In the genomic region with DNA sequence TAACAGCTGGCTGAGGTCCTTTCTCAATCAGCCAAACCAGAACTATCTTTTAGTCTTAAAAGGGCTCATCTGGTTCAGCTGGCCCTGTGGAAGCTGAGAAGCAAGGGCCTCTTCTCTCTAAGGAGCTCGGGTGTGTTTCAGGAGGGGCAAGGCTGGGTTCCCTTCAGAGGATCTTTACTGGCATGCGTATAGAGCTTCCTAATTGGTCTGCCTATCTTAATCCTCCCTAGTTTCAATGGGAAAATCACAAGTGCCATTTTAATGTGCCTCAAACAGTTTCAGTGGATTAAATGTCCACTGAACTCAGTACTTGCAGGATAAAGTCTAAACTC, we compare ENCODE assay signal across 11 cellular contexts.
DNase-seq lines count a peak whose midpoint lies in the region; ATAC-seq and TF ChIP-seq lines count a peak whose summit lies in the region.
"Had no signal": no experiment of that assay in that cellular context is flagged by ENCODE, and none has a peak within 500 bp of the region (broad histone marks: within the 10 kb centered on the region; RNA-seq: fewer than 3 reads in every experiment).

No MANE protein-coding gene starts in this region.

- no peak overlapping the region for H4K91ac ChIP-seq in neuronal stem cell (ENCODE audit: low read depth, low read length, poor library complexity)

- no peaks in the 10 kb centered on the region for H3K27me3 Mint-ChIP-seq in endodermal cell (ENCODE audit: insufficient read depth)
- H3K27me3 Mint-ChIP-seq in mesothelial cell of epicardium (ENCODE audit: low read depth), result no peaks in the 10 kb centered on the region
- peaks cover 5% of the 10 kb centered on the region for H3K27me3 Mint-ChIP-seq in activated CD4-positive, alpha-beta memory T cell treated with anti-CD3 and anti-CD28 coated beads for 36 hours

- H3K23ac ChIP-seq in neuronal stem cell (ENCODE audit: low read depth, low read length, poor library complexity), result no peak overlapping the region

- intact Hi-C loops in Right ventricle myocardium inferior (cut with DNase I), result no loop called here
- intact Hi-C loops in activated CD4-positive, alpha-beta memory T cell treated with anti-CD3 and anti-CD28 coated beads for 36 hours (cut with micrococcal nuclease), result no loop called here

- TF ChIP-seq CTCF in cardiac muscle cell (IDR thresholded peaks at IDR 0.05; ENCODE audit: low read depth, low read length) (no peak), endodermal cell (conservative IDR thresholded peaks at IDR 0.05) (no peak), mesothelial cell of epicardium (IDR thresholded peaks at IDR 0.05; ENCODE audit: unreplicated experiment) (no peak)

- peaks cover 22% of the 10 kb centered on the region for H3K4me1 Mint-ChIP-seq in endodermal cell
- H3K4me1 Mint-ChIP-seq in mesothelial cell of epicardium, result peaks cover 4% of the 10 kb centered on the region
- H3K4me1 Mint-ChIP-seq in activated CD4-positive, alpha-beta memory T cell treated with anti-CD3 and anti-CD28 coated beads for 36 hours (ENCODE audit: low read depth), result peaks cover 6% of the 10 kb centered on the region

- no peak overlapping the region for H3K4me3 ChIP-seq in cardiac muscle cell
- no peak overlapping the region for H3K4me3 ChIP-seq in endodermal cell (ENCODE audit: low read length)
- no peak overlapping the region for H3K4me3 ChIP-seq in neuronal stem cell (ENCODE audit: low read length in 2 of 2)

- H3K4me2 ChIP-seq in neuronal stem cell (ENCODE audit: insufficient read depth, low read length, poor library complexity, severe bottlenecking), result no peak overlapping the region

- CTCF ChIA-PET in activated CD4-positive, alpha-beta memory T cell treated with anti-CD3 and anti-CD28 coated beads for 36 hours (lab: Charles Lee), result no interaction called here

- POLR2A ChIA-PET in activated CD4-positive, alpha-beta memory T cell treated with anti-CD3 and anti-CD28 coated beads for 36 hours (lab: Charles Lee), result no interaction called here

- H3K27ac ChIP-seq in cardiac muscle cell (peak overlapping the region; percentile 58), endodermal cell (ENCODE audit: low read depth, low read length) (no peak overlapping the region), neuronal stem cell (replicated peaks; ENCODE audit: low read length) (peak overlapping the region; percentile 76)

- H3K9me3 ChIP-seq in cardiac muscle cell (ENCODE audit: low read depth) (no peaks in the 10 kb centered on the region), endodermal cell (ENCODE audit: control insufficient read depth, low read length) (no peaks in the 10 kb centered on the region), neuronal stem cell (replicated peaks in 1 of 2; ENCODE audit: control insufficient read depth in 2 of 2, insufficient read depth in 1 of 2, low read depth in 1 of 2, low read length in 2 of 2) (no peaks in the 10 kb centered on the region)

- H2BK5ac ChIP-seq in neuronal stem cell (ENCODE audit: low read length), result no peak overlapping the region

- no peak overlapping the region for H3K4ac ChIP-seq in neuronal stem cell (ENCODE audit: low read length)

- 69 to 90% methylated on average over 2 of the region's 2 CpGs for WGBS in endodermal cell (ENCODE audit: insufficient coverage in 1 of 2, insufficient read length in 1 of 2), 2 experiments
- no CpG with 5 or more reads among the region's 2 CpGs for WGBS in neuronal stem cell (ENCODE audit: extremely low coverage in 2 of 2, insufficient read length in 2 of 2, insufficient replicate concordance in 1 of 2), 2 donors

- no peak overlapping the region for H2BK12ac ChIP-seq in neuronal stem cell (ENCODE audit: low read length)

- no peak overlapping the region for H2AK5ac ChIP-seq in neuronal stem cell (ENCODE audit: low read depth, low read length)

- no peak overlapping the region for H2BK15ac ChIP-seq in neuronal stem cell (ENCODE audit: low read length)

- H4K8ac ChIP-seq in neuronal stem cell (ENCODE audit: low read depth, low read length), result no peak overlapping the region

- H3K4me1 ChIP-seq in cardiac muscle cell (ENCODE audit: low read depth) (no peaks in the 10 kb centered on the region), endodermal cell (ENCODE audit: control insufficient read depth, insufficient read depth, low read length) (peaks cover 11% of the 10 kb centered on the region), neuronal stem cell (ENCODE audit: control insufficient read depth in 2 of 2, insufficient read depth in 1 of 2, low read depth in 1 of 2, low read length in 2 of 2) (peaks cover 9 to 11% of the 10 kb centered on the region in 2 donors)

- no peak overlapping the region for H3K14ac ChIP-seq in neuronal stem cell (ENCODE audit: low read length)

- H3K4me3 Mint-ChIP-seq in endodermal cell, result no peak overlapping the region
- no peak overlapping the region for H3K4me3 Mint-ChIP-seq in mesothelial cell of epicardium
- H3K4me3 Mint-ChIP-seq in activated CD4-positive, alpha-beta memory T cell treated with anti-CD3 and anti-CD28 coated beads for 36 hours, result no peak overlapping the region
- H3K4me3 Mint-ChIP-seq: T-helper 2 cell treated with Interferon-gamma antibody and Interleukin-4, amounts not matched to agents 5 μg/mL and 100 μg/mL, for 36 hours had no signal

- no peak overlapping the region for H3K9ac ChIP-seq in endodermal cell (ENCODE audit: extremely low read depth, low read length, poor library complexity, severe bottlenecking)
- H3K9ac ChIP-seq in neuronal stem cell (ENCODE audit: low read depth, low read length, poor library complexity), result no peak overlapping the region

- H3K27me3 ChIP-seq in cardiac muscle cell (no peaks in the 10 kb centered on the region), endodermal cell (ENCODE audit: control insufficient read depth, insufficient read depth, low read length, poor library complexity, severe bottlenecking) (no peaks in the 10 kb centered on the region), neuronal stem cell (ENCODE audit: control insufficient read depth in 3 of 3, insufficient read depth in 3 of 3, low read depth in 1 of 3, low read length in 3 of 3) (no peaks in the 10 kb centered on the region)

- no peak overlapping the region for H2BK120ac ChIP-seq in neuronal stem cell (ENCODE audit: low read depth, low read length)

- H3K36me3 ChIP-seq in cardiac muscle cell (peaks cover 44% of the 10 kb centered on the region), endodermal cell (ENCODE audit: control insufficient read depth, insufficient read depth, low read length) (peaks cover 81% of the 10 kb centered on the region), neuronal stem cell (replicated peaks in 1 of 2; ENCODE audit: control insufficient read depth in 2 of 2, insufficient read depth in 2 of 2, low read length in 2 of 2) (peaks cover 8 to 98% of the 10 kb centered on the region in 2 donors)

- no peaks in the 10 kb centered on the region for H3K9me3 Mint-ChIP-seq in endodermal cell
- no peaks in the 10 kb centered on the region for H3K9me3 Mint-ChIP-seq in mesothelial cell of epicardium
- no peaks in the 10 kb centered on the region for H3K9me3 Mint-ChIP-seq in activated CD4-positive, alpha-beta memory T cell treated with anti-CD3 and anti-CD28 coated beads for 36 hours
- H3K9me3 Mint-ChIP-seq: T-helper 2 cell treated with Interferon-gamma antibody and Interleukin-4, amounts not matched to agents 5 μg/mL and 100 μg/mL, for 36 hours had no signal

- H3K18ac ChIP-seq in neuronal stem cell (ENCODE audit: low read length), result no peak overlapping the region

- DNase-seq in cardiac muscle cell (ENCODE audit: low read depth in 1 of 2, low spot score in 1 of 2) (no peak), Right ventricle myocardium inferior (ENCODE audit: missing footprints) (no peak), endodermal cell (no peak), neuronal stem cell (ENCODE audit: low spot score) (no peak), mesothelial cell of epicardium (ENCODE audit: low spot score in 2 of 2, unreplicated experiment in 2 of 2) (no peak), NCI-H2227 treated with DMSO at 0.1 percent for 48 hours (lab: John Stamatoyannopoulos, UW) (no peak)
- DNase-seq in activated CD4-positive, alpha-beta memory T cell treated with anti-CD3 and anti-CD28 coated beads for 36 hours, result no peak
- DNase-seq: activated CD8-positive, alpha-beta memory T cell treated with anti-CD3 and anti-CD28 coated beads, Interleukin-2, amount 50 U/mL, for 48 hours; NCI-H526 had no signal

- H2AFZ ChIP-seq in neuronal stem cell (ENCODE audit: low read length), result no peak overlapping the region

- no peak for ATAC-seq in Right ventricle myocardium inferior
- no peak for ATAC-seq in HG02981 (IDR thresholded peaks at IDR 0.05; ENCODE audit: unreplicated experiment)

- H3K79me1 ChIP-seq in neuronal stem cell (ENCODE audit: low read depth, low read length), result no peaks in the 10 kb centered on the region

- H3K27ac Mint-ChIP-seq in endodermal cell (peak overlapping the region; percentile 33), mesothelial cell of epicardium (no peak overlapping the region)
- H3K27ac Mint-ChIP-seq in activated CD4-positive, alpha-beta memory T cell treated with anti-CD3 and anti-CD28 coated beads for 36 hours, result no peak overlapping the region
- H3K27ac Mint-ChIP-seq: T-helper 2 cell treated with Interferon-gamma antibody and Interleukin-4, amounts not matched to agents 5 μg/mL and 100 μg/mL, for 36 hours had no signal

- H3K36me3 Mint-ChIP-seq in endodermal cell (ENCODE audit: low read depth) (peaks cover 56% of the 10 kb centered on the region), mesothelial cell of epicardium (peaks cover 35% of the 10 kb centered on the region)
- no peaks in the 10 kb centered on the region for H3K36me3 Mint-ChIP-seq in activated CD4-positive, alpha-beta memory T cell treated with anti-CD3 and anti-CD28 coated beads for 36 hours
